ENCODE assay signal across 12 cellular contexts in the genomic region with DNA sequence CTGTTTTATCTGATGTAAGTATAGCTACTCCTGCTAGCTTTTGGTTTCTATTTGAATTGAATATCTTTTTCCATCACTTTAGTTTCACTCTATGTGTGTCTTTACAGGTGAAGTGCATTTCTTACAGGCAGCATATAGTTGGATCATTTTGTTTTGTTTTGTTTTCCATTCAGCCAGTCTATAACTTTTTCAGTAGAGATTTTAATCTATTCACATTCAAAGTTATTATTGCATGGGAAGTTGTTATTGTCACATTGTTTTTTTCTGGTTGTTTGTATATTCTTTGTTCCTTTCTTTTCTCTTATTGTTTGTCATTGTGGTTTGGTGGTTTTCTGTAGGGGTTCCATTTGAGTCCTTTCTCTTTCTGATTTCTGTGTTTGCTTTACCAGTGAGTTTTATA.
DNase-seq lines count a peak whose midpoint lies in the region; ATAC-seq and TF ChIP-seq lines count a peak whose summit lies in the region.
"Had no signal": no experiment of that assay in that cellular context is flagged by ENCODE, and none has a peak within 500 bp of the region (broad histone marks: within the 10 kb centered on the region; RNA-seq: fewer than 3 reads in every experiment).

No MANE protein-coding gene starts in this region.

- CTCF ChIA-PET in CD8-positive, alpha-beta memory T cell (lab: Charles Lee) = no interaction called here

- TF ChIP-seq CTCF in sigmoid colon (IDR thresholded peaks at IDR 0.05) = no peak

- H3K4me3 ChIP-seq in sigmoid colon = no peak overlapping the region
- no peak overlapping the region for H3K4me3 ChIP-seq in CD8-positive, alpha-beta memory T cell (ENCODE audit: low read length)
- H3K4me3 ChIP-seq: BLaER1 treated with 17β-estradiol and CSF1 and Interleukin-3, amounts not matched to agents 10 nM and 100 nM; testis had no signal

- ATAC-seq in GM18517 (IDR thresholded peaks at IDR 0.05; ENCODE audit: unreplicated experiment) (peak; percentile 98), GM19467 (IDR thresholded peaks at IDR 0.05; ENCODE audit: unreplicated experiment) (peak; percentile 87), HG02885 (IDR thresholded peaks at IDR 0.05; ENCODE audit: poor library complexity, unreplicated experiment) (peak; percentile 97), HG03521 (IDR thresholded peaks at IDR 0.05; ENCODE audit: unreplicated experiment) (peak; percentile 97)
- ATAC-seq in natural killer cell treated with Interleukin-12 subunit alpha and Interleukin-12 subunit beta and Interleukin-15 and Interleukin-18, amount 100 ng/mL, for 72 hours = no peak

- POLR2A ChIA-PET in CD8-positive, alpha-beta memory T cell (lab: Charles Lee) = no interaction called here

- H3K27ac Mint-ChIP-seq in CD8-positive, alpha-beta memory T cell = no peak overlapping the region
- no peak overlapping the region for H3K27ac Mint-ChIP-seq in natural killer cell treated with Interleukin-12 subunit alpha and Interleukin-12 subunit beta and Interleukin-15 and Interleukin-18, amount 100 ng/mL, for 72 hours

- H3K9me3 Mint-ChIP-seq in CD8-positive, alpha-beta memory T cell = peaks cover 0 to 10% (median 0%) of the 10 kb centered on the region in 5 donors
- peaks cover 12% of the 10 kb centered on the region for H3K9me3 Mint-ChIP-seq in natural killer cell treated with Interleukin-12 subunit alpha and Interleukin-12 subunit beta and Interleukin-15 and Interleukin-18, amount 100 ng/mL, for 72 hours

- H3K9me3 ChIP-seq in sigmoid colon = no peaks in the 10 kb centered on the region
- no peaks in the 10 kb centered on the region for H3K9me3 ChIP-seq in CD8-positive, alpha-beta memory T cell (ENCODE audit: low read length)
- H3K9me3 ChIP-seq: BLaER1 treated with 17β-estradiol and CSF1 and Interleukin-3, amounts not matched to agents 10 nM and 100 nM; testis had no signal

- H3K4me1 Mint-ChIP-seq in CD8-positive, alpha-beta memory T cell = no peaks in the 10 kb centered on the region
- no peaks in the 10 kb centered on the region for H3K4me1 Mint-ChIP-seq in natural killer cell treated with Interleukin-12 subunit alpha and Interleukin-12 subunit beta and Interleukin-15 and Interleukin-18, amount 100 ng/mL, for 72 hours (ENCODE audit: low read depth in 2 of 2)

- H3K27me3 ChIP-seq in sigmoid colon = no peaks in the 10 kb centered on the region
- no peaks in the 10 kb centered on the region for H3K27me3 ChIP-seq in CD8-positive, alpha-beta memory T cell (ENCODE audit: insufficient read depth, low read length, poor library complexity, severe bottlenecking)
- H3K27me3 ChIP-seq: BLaER1 treated with 17β-estradiol and CSF1 and Interleukin-3, amounts not matched to agents 10 nM and 100 nM; testis had no signal

- no peak for TF ChIP-seq EP300 in sigmoid colon (IDR thresholded peaks at IDR 0.05)

- no peaks in the 10 kb centered on the region for H3K36me3 ChIP-seq in sigmoid colon
- H3K36me3 ChIP-seq in CD8-positive, alpha-beta memory T cell (ENCODE audit: insufficient read depth, low read length) = no peaks in the 10 kb centered on the region
- H3K36me3 ChIP-seq: BLaER1 treated with 17β-estradiol and CSF1 and Interleukin-3, amounts not matched to agents 10 nM and 100 nM had no signal

- H3K4me3 Mint-ChIP-seq in CD8-positive, alpha-beta memory T cell = peak overlapping the region in 1 of 7 donors; percentile 12
- H3K4me3 Mint-ChIP-seq in natural killer cell treated with Interleukin-12 subunit alpha and Interleukin-12 subunit beta and Interleukin-15 and Interleukin-18, amount 100 ng/mL, for 72 hours = no peak overlapping the region

- peaks cover 0 to 8% (median 0%) of the 10 kb centered on the region in 4 donors for H3K4me1 ChIP-seq in sigmoid colon
- H3K4me1 ChIP-seq in CD8-positive, alpha-beta memory T cell (ENCODE audit: insufficient read depth, low read length) = no peaks in the 10 kb centered on the region
- H3K4me1 ChIP-seq: BLaER1 treated with 17β-estradiol and CSF1 and Interleukin-3, amounts not matched to agents 10 nM and 100 nM; testis had no signal

- H3K27me3 Mint-ChIP-seq in CD8-positive, alpha-beta memory T cell = no peaks in the 10 kb centered on the region
- no peaks in the 10 kb centered on the region for H3K27me3 Mint-ChIP-seq in natural killer cell treated with Interleukin-12 subunit alpha and Interleukin-12 subunit beta and Interleukin-15 and Interleukin-18, amount 100 ng/mL, for 72 hours

- H3K36me3 Mint-ChIP-seq in CD8-positive, alpha-beta memory T cell = no peaks in the 10 kb centered on the region
- H3K36me3 Mint-ChIP-seq in natural killer cell treated with Interleukin-12 subunit alpha and Interleukin-12 subunit beta and Interleukin-15 and Interleukin-18, amount 100 ng/mL, for 72 hours = no peaks in the 10 kb centered on the region

- no peak overlapping the region for H3K27ac ChIP-seq in sigmoid colon
- no peak overlapping the region for H3K27ac ChIP-seq in CD8-positive, alpha-beta memory T cell (ENCODE audit: low read depth, low read length)
- H3K27ac ChIP-seq: BLaER1 treated with 17β-estradiol and CSF1 and Interleukin-3, amounts not matched to agents 10 nM and 100 nM; testis; VCaP had no signal

- intact Hi-C loops in sigmoid colon (cut with DNase I) = no loop called here

- DNase-seq in sigmoid colon (no peak), SIG-M5 treated with dmso at 0.1 percent for 504 hours (lab: John Stamatoyannopoulos, UW; ENCODE audit: unreplicated experiment) (no peak)
- DNase-seq in CD8-positive, alpha-beta memory T cell = no peak
- DNase-seq in natural killer cell treated with Interleukin-12 subunit alpha and Interleukin-12 subunit beta and Interleukin-15 and Interleukin-18, amount 100 ng/mL, for 72 hours (ENCODE audit: low spot score) = no peak
- DNase-seq: Right ventricle myocardium superior, testis had no signal

- no peak for TF ChIP-seq POLR2A in sigmoid colon (IDR thresholded peaks at IDR 0.05)

Comparison
In these comparisons a context has a peak if more than half of its experiments do, and no peak if none do; other contexts are left out.
1. ATAC-seq: peak in GM18517 (single experiment), GM19467 (single experiment), HG02885 (single experiment) and HG03521 (single experiment); none in natural killer cell treated with Interleukin-12 subunit alpha and Interleukin-12 subunit beta and Interleukin-15 and Interleukin-18, amount 100 ng/mL, for 72 hours (0 of 2).